Comparison of ENCODE assay signal across 19 cellular contexts in genomic region chr6:166555066-166555465, GRCh38. TPM values are rescaled to one million over a fixed set of nuclear protein-coding genes. Genes with fewer than 3 reads are reported as not detected.
DNase-seq lines count a peak whose midpoint lies in the region; ATAC-seq and TF ChIP-seq lines count a peak whose summit lies in the region.
"Had no signal": no experiment of that assay in that cellular context is flagged by ENCODE, and none has a peak within 500 bp of the region (broad histone marks: within the 10 kb centered on the region; RNA-seq: fewer than 3 reads in every experiment).

No MANE protein-coding gene starts in this region.

- H2AK9ac ChIP-seq in IMR-90 (replicated peaks; ENCODE audit: low read depth, low read length, poor library complexity) = no peak overlapping the region

- H2BK5ac ChIP-seq in IMR-90 (ENCODE audit: low read depth, low read length, poor library complexity, severe bottlenecking) = no peak overlapping the region

- WGBS in IMR-90 (ENCODE audit: extremely low coverage in 2 of 2, insufficient read length in 1 of 2), 2 experiments = 100% methylated on average over 3 of the region's 5 CpGs; no CpG with 5 or more reads in 1 of the 2 experiments
- WGBS in spleen, 5 donors = 70 to 81% (median 78%) methylated on average over 5 of the region's 5 CpGs

- H3K4ac ChIP-seq in IMR-90 (ENCODE audit: low read depth, low read length) = no peak overlapping the region

- H4K5ac ChIP-seq in IMR-90 (ENCODE audit: low read depth, low read length) = no peak overlapping the region

- H3K14ac ChIP-seq in IMR-90 (replicated peaks; ENCODE audit: low read depth, low read length) = no peak overlapping the region

- ATAC-seq in IMR-90 (ENCODE audit: low read depth) = no peak
- no peak for ATAC-seq in GM18909 (IDR thresholded peaks at IDR 0.05; ENCODE audit: poor library complexity, unreplicated experiment)
- ATAC-seq: activated naive CD4-positive, alpha-beta T cell treated with anti-CD3 and anti-CD28 coated beads, Interleukin-2, amount 50 U/mL, for 72 hours; natural killer cell had no signal

- no peak for TF ChIP-seq POLR2A in IMR-90 (IDR thresholded peaks at IDR 0.05; ENCODE audit: low read depth, low read length)
- TF ChIP-seq POLR2A in spleen (IDR thresholded peaks at IDR 0.05) = no peak

- POLR2A ChIA-PET in IMR-90 (lab: Charles Lee; ENCODE audit: unreplicated experiment) = no interaction called here

- H2AK5ac ChIP-seq in IMR-90 (ENCODE audit: low read depth, low read length) = no peak overlapping the region

- H4K20me1 ChIP-seq in IMR-90 (ENCODE audit: insufficient read depth, low read length) = peaks cover 15% of the 10 kb centered on the region; the same call in 1 of the 2 replicates

- peaks cover 9% of the 10 kb centered on the region; the same call in 1 of the 2 replicates for H3K9me1 ChIP-seq in IMR-90 (ENCODE audit: insufficient read depth, low read length)

- no peak for TF ChIP-seq CTCF in IMR-90 (conservative IDR thresholded peaks at IDR 0.05; ENCODE audit: low read depth, low read length)
- no peak for TF ChIP-seq CTCF in spleen (IDR thresholded peaks at IDR 0.05 in 8 of 11, conservative IDR thresholded peaks at IDR 0.05 in 3 of 11)

- no peak overlapping the region; the same call in 2 of the 3 replicates for H2BK15ac ChIP-seq in IMR-90 (ENCODE audit: low read depth, low read length)

- H3K9ac ChIP-seq in IMR-90 (ENCODE audit: low read depth, low read length) = no peak overlapping the region

- H3K27ac ChIP-seq in IMR-90 (ENCODE audit: insufficient read depth, low read length) (no peak overlapping the region), spleen (peak overlapping the region in 7 of 8 donors; percentile 9 to 85 (median 54))

- peaks cover 44 to 56% of the 10 kb centered on the region in 2 experiments for H3K79me1 ChIP-seq in IMR-90 (ENCODE audit: low read depth in 1 of 2, low read length in 2 of 2)

- CTCF ChIA-PET in IMR-90 (lab: Yijun Ruan, JAX) = interaction anchor here (0.9 kb wide), 1 partner anchor 38 kb away, joined by 3 read pairs; no protein-coding TSS in a partner anchor

- H2BK120ac ChIP-seq in IMR-90 (ENCODE audit: low read depth, low read length) = no peak overlapping the region

- intact Hi-C loops in IMR-90 (cut with micrococcal nuclease) = no loop called here
- intact Hi-C loops in spleen (cut with DNase I; ENCODE audit: low total_unique reads) = no loop called here

- DNase-seq in IMR-90 (no peak), dermis blood vessel endothelial cell (peak; percentile 59), medulla oblongata (ENCODE audit: extremely low spot score) (peak; percentile 30), spleen (peak; percentile 29), DMS53 (lab: John Stamatoyannopoulos, UW) (no peak), NCI-H187 treated with DMSO at 0.1 percent for 48 hours (lab: John Stamatoyannopoulos, UW) (no peak), inferior parietal cortex (ENCODE audit: extremely low spot score) (no peak)
- DNase-seq: activated CD4-positive, alpha-beta T cell treated with anti-CD3 and anti-CD28 coated beads, Interleukin-2, amount 10 ng/mL, durations not matched to agents 24 days and 14 days; C1 segment of cervical spinal cord; islet precursor cell; natural killer cell; NCI-H1436 treated with DMSO at 0.1 percent for 48 hours; NCI-H2171; SHP77; stimulated activated CD4-positive, alpha-beta T cell treated with anti-CD3 and anti-CD28 coated beads, Interleukin-12 subunit alpha, Interleukin-12 subunit beta, amount 100 ng/mL, for 4 hours had no signal

- 0 out of 2 replicates have a peak overlapping the region, but pooled peaks have one; percentile 14 for H3K23ac ChIP-seq in IMR-90 (ENCODE audit: low read depth, low read length)

- H4K8ac ChIP-seq in IMR-90 (ENCODE audit: low read depth in 2 of 2, low read length in 2 of 2) = no peak overlapping the region

- no peak overlapping the region for H3K56ac ChIP-seq in IMR-90 (ENCODE audit: extremely low read depth, insufficient read depth, low read length)

- in situ Hi-C loops in IMR-90 (cut with MboI; ENCODE audit: low sequenced_read_pairs) = no loop called here

- H3K36me3 ChIP-seq in IMR-90 (ENCODE audit: control insufficient read depth, insufficient read depth, low read length) = peaks cover 7% of the 10 kb centered on the region
- no peaks in the 10 kb centered on the region for H3K36me3 ChIP-seq in spleen
- H3K36me3 ChIP-seq: ascending aorta, prostate gland had no signal

- no peak for TF ChIP-seq RAD21 in IMR-90 (IDR thresholded peaks at IDR 0.05; ENCODE audit: low read length)

- dilution Hi-C loops in IMR-90 (cut with HindIII; ENCODE audit: low sequenced_read_pairs, unreplicated experiment) = no loop called here

- no peak overlapping the region for H3K4me2 ChIP-seq in IMR-90 (ENCODE audit: low read depth, low read length)

- H2AFZ ChIP-seq in IMR-90 (replicated peaks; ENCODE audit: low read length, poor library complexity) = no peak overlapping the region

- H4K91ac ChIP-seq in IMR-90 (ENCODE audit: insufficient read depth, low read depth, low read length) = no peak overlapping the region

- BruUV-seq in IMR-90 (replicated peaks; lab: Mats Ljungman, UMichigan) = no TSS peak

- H3K4me3 ChIP-seq in IMR-90 (ENCODE audit: insufficient read depth, low read depth, low read length) (no peak overlapping the region), spleen (no peak overlapping the region)
- H3K4me3 ChIP-seq: ascending aorta, prostate gland had no signal

- H3K4me1 ChIP-seq in IMR-90 (ENCODE audit: control insufficient read depth, insufficient read depth, low read length) (peaks cover 19% of the 10 kb centered on the region), spleen (peaks cover 0 to 28% (median 10%) of the 10 kb centered on the region in 6 donors)
- H3K4me1 ChIP-seq: prostate gland had no signal

- H3K9me3 ChIP-seq in IMR-90 (ENCODE audit: control insufficient read depth, insufficient read depth, low read length) (peaks cover 5% of the 10 kb centered on the region; the same call in 1 of the 2 replicates), spleen (peaks cover 0 to 12% (median 7%) of the 10 kb centered on the region in 8 donors)
- H3K9me3 ChIP-seq: ascending aorta, prostate gland had no signal

- H3K18ac ChIP-seq in IMR-90 (ENCODE audit: low read depth, low read length) = no peak overlapping the region

- H3K27me3 ChIP-seq in IMR-90 (ENCODE audit: control insufficient read depth, insufficient read depth, low read length) (no peaks in the 10 kb centered on the region), spleen (replicated peaks in 1 of 7) (no peaks in the 10 kb centered on the region)
- H3K27me3 ChIP-seq: ascending aorta had no signal

- 0 out of 2 replicates have a peak overlapping the region, but pooled peaks have one; percentile 5 for H2BK20ac ChIP-seq in IMR-90 (ENCODE audit: low read depth, low read length)

TF ChIP-seq in IMR-90, 13 proteins besides CTCF, POLR2A, EP300 and RAD21:
- TF ChIP-seq RFX5 (IDR thresholded peaks at IDR 0.05; ENCODE audit: low read depth, low read length) (no peak), USF2 (IDR thresholded peaks at IDR 0.05; ENCODE audit: low read depth, low read length) (no peak), MXI1 (IDR thresholded peaks at IDR 0.05; ENCODE audit: borderline replicate concordance, low read depth, low read length) (no peak), MAZ (IDR thresholded peaks at IDR 0.05; ENCODE audit: borderline replicate concordance, low read depth, low read length) (no peak), BHLHE40 (IDR thresholded peaks at IDR 0.05; ENCODE audit: low read depth, low read length) (no peak), CEBPB (IDR thresholded peaks at IDR 0.05; ENCODE audit: low read depth, low read length) (no peak), SMC3 (IDR thresholded peaks at IDR 0.05; ENCODE audit: low read depth, low read length) (no peak), ELK1 (IDR thresholded peaks at IDR 0.05; ENCODE audit: borderline replicate concordance, low read depth, low read length) (no peak), CHD1 (IDR thresholded peaks at IDR 0.05; ENCODE audit: low read depth, low read length) (no peak), MAFK (IDR thresholded peaks at IDR 0.05; ENCODE audit: low read depth, low read length) (no peak), FOS (IDR thresholded peaks at IDR 0.05; ENCODE audit: low read depth, low read length) (no peak), RCOR1 (IDR thresholded peaks at IDR 0.05; ENCODE audit: insufficient replicate concordance, low read length) (no peak), NFE2L2 (IDR thresholded peaks at IDR 0.05; ENCODE audit: low read depth, low read length) (no peak)
TF ChIP-seq in IMR-90: peak in this region for 0.

RNA-seq across cellular contexts. Expression of gene RAMACL, which starts 31.4 kb away (rescaled TPM):
- total RNA-seq in IMR-90 (2012; rRNA removed) = 0.90 and 1.1 TPM in 2 replicates
- polyA plus RNA-seq in IMR-90 (2012; rRNA removed) = 0.17 and 0.46 TPM in 2 replicates
- 0.02 and 0.03 TPM in 2 replicates for polyA plus RNA-seq in IMR-90 (2012; cell fraction: cytosol; rRNA removed)
- polyA plus RNA-seq in IMR-90 (2012; cell fraction: nucleus; rRNA removed; ENCODE audit: low replicate concordance) = 0.17 and 0.94 TPM in 2 replicates
- 2.9 and 6.6 TPM in 2 replicates for total RNA-seq in dermis blood vessel endothelial cell
- total RNA-seq in spleen = 1 to 10 TPM; 2.2 to 6.9 (median 5.4) TPM
- under 1 TPM; 0.23 to 0.38 (median 0.26) TPM for polyA plus RNA-seq in spleen
- total RNA-seq: ascending aorta had no signal

Comparison
In these comparisons a context has a peak if more than half of its experiments do, and no peak if none do; other contexts are left out.
1. DNase-seq: peak in dermis blood vessel endothelial cell (single experiment), medulla oblongata (single experiment) and spleen (single experiment); none in IMR-90 (single experiment), DMS53 (single experiment), NCI-H187 treated with DMSO at 0.1 percent for 48 hours (single experiment) and inferior parietal cortex (single experiment).